In the genomic region with DNA sequence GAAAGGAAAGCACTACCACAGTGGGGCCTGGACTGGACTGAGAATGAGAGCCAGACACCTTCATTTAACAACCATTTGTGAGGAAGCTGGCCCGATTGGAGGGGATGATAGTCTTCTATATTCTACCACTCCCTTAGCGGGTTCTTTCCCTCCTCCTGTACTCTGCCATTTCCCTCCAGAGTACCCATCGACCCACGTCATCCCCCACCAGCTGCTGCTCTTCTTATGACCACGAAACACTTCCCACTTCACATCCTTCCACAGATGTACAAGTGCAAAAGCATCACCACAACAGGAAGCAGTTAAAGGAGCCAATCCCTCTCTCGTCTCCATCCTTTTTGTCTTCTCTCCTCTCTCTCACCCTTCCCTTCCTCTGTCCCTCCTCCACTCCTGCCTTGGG, we compare ENCODE assay signal across 21 cellular contexts. TPM values are rescaled to one million over a fixed set of nuclear protein-coding genes. Genes with fewer than 3 reads are reported as not detected.
DNase-seq lines count a peak whose midpoint lies in the region; ATAC-seq lines count a peak whose summit lies in the region.
"Had no signal": no experiment of that assay in that cellular context is flagged by ENCODE, and none has a peak within 500 bp of the region (broad histone marks: within the 10 kb centered on the region; RNA-seq: fewer than 3 reads in every experiment).

No MANE protein-coding gene starts in this region.

- no peaks in the 10 kb centered on the region for H3K36me3 Mint-ChIP-seq in activated naive CD4-positive, alpha-beta T cell treated with anti-CD3 and anti-CD28 coated beads for 36 hours (ENCODE audit: low read depth)
- H3K36me3 Mint-ChIP-seq in immature natural killer cell: no peaks in the 10 kb centered on the region
- no peaks in the 10 kb centered on the region for H3K36me3 Mint-ChIP-seq in stimulated activated naive B cell treated with anti-CD40 and anti-IgM and Interleukin-4, amounts not matched to agents 10 μg/mL and 1 μg/mL and 100 μg/mL, for 72 hours

- peak; percentile 45 for DNase-seq in activated naive CD4-positive, alpha-beta T cell treated with anti-CD3 and anti-CD28 coated beads for 36 hours
- no peak for DNase-seq in activated naive CD4-positive, alpha-beta T cell treated with Interleukin-2 at 50 U/mL for 16 hours
- peak; percentile 22 to 39 for DNase-seq in Kasumi-1 (lab: John Stamatoyannopoulos, UW)
- peak in 2 of 3 donors; percentile 12 to 28 for DNase-seq in immature natural killer cell
- peak; percentile 10 for DNase-seq in stimulated activated naive B cell treated with anti-CD40 and anti-IgM and Interleukin-4, amounts not matched to agents 10 μg/mL and 1 μg/mL and 100 μg/mL, for 72 hours
- no peak for DNase-seq in SW 1271 (lab: John Stamatoyannopoulos, UW)
- no peak for DNase-seq in activated CD4-positive, alpha-beta T cell treated with anti-CD3 and anti-CD28 coated beads for 1 hour
- DNase-seq: activated CD4-positive, alpha-beta T cell treated with anti-CD3 and anti-CD28 coated beads, Interleukin-2, amount 50 U/mL, for 48 hours; activated T-cell treated with anti-CD3 and anti-CD28 coated beads, Interleukin-2, amount 50 U/mL, for 4 hours; body of pancreas; C1 segment of cervical spinal cord; colonic mucosa; GM23248; mesendoderm; NCI-H1048; NCI-H2029; NCI-H226; SIG-M5; stimulated activated CD4-positive, alpha-beta T cell treated with anti-CD3 and anti-CD28 coated beads, Interleukin-4, amount 100 ng/mL, for 1 hour had no signal

- H3K9me3 Mint-ChIP-seq in activated naive CD4-positive, alpha-beta T cell treated with anti-CD3 and anti-CD28 coated beads for 36 hours: no peaks in the 10 kb centered on the region
- H3K9me3 Mint-ChIP-seq in immature natural killer cell: no peaks in the 10 kb centered on the region
- no peaks in the 10 kb centered on the region for H3K9me3 Mint-ChIP-seq in stimulated activated naive B cell treated with anti-CD40 and anti-IgM and Interleukin-4, amounts not matched to agents 10 μg/mL and 1 μg/mL and 100 μg/mL, for 72 hours
- H3K9me3 Mint-ChIP-seq: activated T-cell treated with anti-CD3 and anti-CD28 coated beads, Interleukin-2, amount 50 U/mL, for 4 hours had no signal

- CTCF ChIA-PET in activated naive CD4-positive, alpha-beta T cell treated with anti-CD3 and anti-CD28 coated beads for 36 hours (lab: Charles Lee): interaction anchor here (2.4 to 15.5 kb wide), 4 partner anchors 9 to 216 kb away, joined by 10 to 252 read pairs (median 18); no protein-coding TSS in a partner anchor

- no peak overlapping the region for H3K4me3 Mint-ChIP-seq in activated naive CD4-positive, alpha-beta T cell treated with anti-CD3 and anti-CD28 coated beads for 36 hours
- H3K4me3 Mint-ChIP-seq in immature natural killer cell: no peak overlapping the region
- H3K4me3 Mint-ChIP-seq in stimulated activated naive B cell treated with anti-CD40 and anti-IgM and Interleukin-4, amounts not matched to agents 10 μg/mL and 1 μg/mL and 100 μg/mL, for 72 hours: no peak overlapping the region
- H3K4me3 Mint-ChIP-seq: activated T-cell treated with anti-CD3 and anti-CD28 coated beads, Interleukin-2, amount 50 U/mL, for 4 hours had no signal

- intact Hi-C loops in activated naive CD4-positive, alpha-beta T cell treated with anti-CD3 and anti-CD28 coated beads for 36 hours (cut with micrococcal nuclease): no loop called here

- no peaks in the 10 kb centered on the region for H3K27me3 Mint-ChIP-seq in activated naive CD4-positive, alpha-beta T cell treated with anti-CD3 and anti-CD28 coated beads for 36 hours (ENCODE audit: low read depth)
- peaks cover 0 to 1% (median under 1%) of the 10 kb centered on the region in 3 donors for H3K27me3 Mint-ChIP-seq in immature natural killer cell (ENCODE audit: low read depth in 3 of 3)
- H3K27me3 Mint-ChIP-seq in stimulated activated naive B cell treated with anti-CD40 and anti-IgM and Interleukin-4, amounts not matched to agents 10 μg/mL and 1 μg/mL and 100 μg/mL, for 72 hours: peaks cover 3 to 4% of the 10 kb centered on the region in 2 donors

- H3K27ac Mint-ChIP-seq in activated naive CD4-positive, alpha-beta T cell treated with anti-CD3 and anti-CD28 coated beads for 36 hours: no peak overlapping the region
- peak overlapping the region in 1 of 6 donors; percentile 68 for H3K27ac Mint-ChIP-seq in immature natural killer cell
- no peak overlapping the region for H3K27ac Mint-ChIP-seq in stimulated activated naive B cell treated with anti-CD40 and anti-IgM and Interleukin-4, amounts not matched to agents 10 μg/mL and 1 μg/mL and 100 μg/mL, for 72 hours
- H3K27ac Mint-ChIP-seq: progenitor cell of endocrine pancreas had no signal

- ATAC-seq in stimulated activated naive B cell treated with anti-CD40 and anti-IgM and Interleukin-4, amounts not matched to agents 10 μg/mL and 1 μg/mL and 100 μg/mL, for 72 hours (replicated peaks): peak; percentile 60 to 79
- ATAC-seq in GM21786 (IDR thresholded peaks at IDR 0.05; ENCODE audit: unreplicated experiment): no peak
- ATAC-seq: activated T-cell treated with anti-CD3 and anti-CD28 coated beads, Interleukin-2, amount 50 U/mL, for 4 hours; body of pancreas had no signal

- H3K4me1 Mint-ChIP-seq in activated naive CD4-positive, alpha-beta T cell treated with anti-CD3 and anti-CD28 coated beads for 36 hours (ENCODE audit: low read depth): peaks cover 9% of the 10 kb centered on the region
- H3K4me1 Mint-ChIP-seq in immature natural killer cell: peaks cover 5 to 6% of the 10 kb centered on the region in 2 donors
- H3K4me1 Mint-ChIP-seq in stimulated activated naive B cell treated with anti-CD40 and anti-IgM and Interleukin-4, amounts not matched to agents 10 μg/mL and 1 μg/mL and 100 μg/mL, for 72 hours: peaks cover 5 to 7% of the 10 kb centered on the region in 2 donors

RNA-seq across cellular contexts. Expression of a gene that starts 18.0 kb away (rescaled TPM):
- total RNA-seq in activated naive CD4-positive, alpha-beta T cell treated with anti-CD3 and anti-CD28 coated beads for 36 hours: 10 to 100 TPM; 17.9 to 21.1 TPM
- polyA plus RNA-seq in immature natural killer cell: 10 to 100 TPM in 1 of 3 donors, 1 to 10 TPM in 2; 7.5 to 17.5 (median 9.6) TPM

Comparison
In these comparisons a context has a peak if more than half of its experiments do, and no peak if none do; other contexts are left out.
1. DNase-seq: peak in activated naive CD4-positive, alpha-beta T cell treated with anti-CD3 and anti-CD28 coated beads for 36 hours (single experiment), Kasumi-1 (2 of 2), immature natural killer cell (2 of 3) and stimulated activated naive B cell treated with anti-CD40 and anti-IgM and Interleukin-4, amounts not matched to agents 10 μg/mL and 1 μg/mL and 100 μg/mL, for 72 hours (single experiment); none in activated naive CD4-positive, alpha-beta T cell treated with Interleukin-2 at 50 U/mL for 16 hours (single experiment), SW 1271 (0 of 2) and activated CD4-positive, alpha-beta T cell treated with anti-CD3 and anti-CD28 coated beads for 1 hour (single experiment).